Comparison of ENCODE assay signal across 1 cellular context in the genomic region with DNA sequence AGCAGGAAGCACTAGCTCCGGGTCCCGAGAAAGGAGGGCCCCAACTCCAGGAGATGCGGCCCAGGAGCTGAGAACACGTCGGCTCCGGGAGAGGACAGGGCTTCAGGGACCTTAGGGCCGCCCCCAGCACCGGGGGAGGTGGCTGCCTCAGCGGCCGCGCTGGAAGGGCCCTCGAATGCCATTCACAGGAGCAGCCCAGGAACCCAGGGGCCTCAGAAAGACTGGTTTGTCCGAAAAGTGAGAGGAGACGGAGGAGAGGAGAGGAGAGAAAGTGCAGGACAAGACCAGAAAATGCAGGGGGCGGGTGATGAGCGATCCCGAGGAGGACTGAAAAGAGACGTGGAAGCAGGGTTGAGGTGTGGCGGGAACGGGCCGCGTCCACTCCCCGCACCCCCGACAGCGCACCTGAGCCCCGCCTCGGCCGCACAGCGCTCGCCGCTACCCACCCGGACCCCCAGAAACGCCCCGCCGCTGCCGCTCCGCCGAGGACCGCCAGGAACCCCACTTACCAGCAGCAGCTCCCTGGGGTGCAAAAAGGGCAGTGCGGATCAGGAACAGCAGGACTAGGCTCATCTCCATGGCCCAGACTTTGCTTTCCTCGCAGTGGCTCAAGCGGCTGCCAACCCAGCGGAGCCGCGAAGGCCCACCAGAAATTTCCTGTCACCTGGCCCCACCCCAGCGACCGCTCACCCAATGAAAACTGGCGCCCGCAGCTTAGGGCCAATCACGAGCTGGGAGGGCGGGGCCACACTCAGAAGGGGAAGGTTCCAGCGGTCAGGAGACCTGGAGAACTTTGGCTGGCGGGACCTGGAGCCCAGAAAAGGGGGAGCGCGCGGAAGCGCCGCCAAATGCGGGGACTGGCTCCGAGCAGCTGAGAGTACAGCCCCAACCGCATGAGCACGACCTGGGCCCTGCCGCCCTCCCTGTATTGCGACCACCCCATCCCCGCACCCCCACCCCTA.
TF ChIP-seq lines count a peak whose summit lies in the region.

No MANE protein-coding gene starts in this region.

TF ChIP-seq in HepG2, 621 proteins besides CTCF, POLR2A, EP300 and RAD21 (continued from another document and continues in another):
- TF ChIP-seq TFAP4 (IDR thresholded peaks at IDR 0.05; ENCODE audit: borderline replicate concordance, low read depth) = peak; percentile 70; the same call in 1 of the 2 replicates
- TF ChIP-seq PITX1 (CRISPR knock-in tag; IDR thresholded peaks at IDR 0.05) = peak; percentile 44
- TF ChIP-seq RXRA (CRISPR knock-in tag; IDR thresholded peaks at IDR 0.05) = no peak
- TF ChIP-seq ZNF143 (CRISPR knock-in tag; IDR thresholded peaks at IDR 0.05) = no peak
- 0 out of 2 replicates have a peak, but pooled peaks have one; percentile 37 for TF ChIP-seq ZNF616 (CRISPR knock-in tag; IDR thresholded peaks at IDR 0.05; ENCODE audit: low read depth)
- TF ChIP-seq ARNT2 (CRISPR knock-in tag; IDR thresholded peaks at IDR 0.05; ENCODE audit: low read depth) = peak; percentile 63; the same call in 1 of the 2 replicates
- no peak; the same call in 1 of the 2 replicates for TF ChIP-seq MEIS2 (CRISPR knock-in tag; IDR thresholded peaks at IDR 0.05)
- TF ChIP-seq UBTF (CRISPR knock-in tag; IDR thresholded peaks at IDR 0.05) = peak; percentile 59
- TF ChIP-seq ZSCAN5A (CRISPR knock-in tag; IDR thresholded peaks at IDR 0.05; ENCODE audit: borderline replicate concordance) = no peak
- TF ChIP-seq ZBTB7B (CRISPR knock-in tag; IDR thresholded peaks at IDR 0.05) = peak; percentile 54
- peak; percentile 58 for TF ChIP-seq DMAP1 (CRISPR knock-in tag; IDR thresholded peaks at IDR 0.05)
- TF ChIP-seq, protein P1, sequence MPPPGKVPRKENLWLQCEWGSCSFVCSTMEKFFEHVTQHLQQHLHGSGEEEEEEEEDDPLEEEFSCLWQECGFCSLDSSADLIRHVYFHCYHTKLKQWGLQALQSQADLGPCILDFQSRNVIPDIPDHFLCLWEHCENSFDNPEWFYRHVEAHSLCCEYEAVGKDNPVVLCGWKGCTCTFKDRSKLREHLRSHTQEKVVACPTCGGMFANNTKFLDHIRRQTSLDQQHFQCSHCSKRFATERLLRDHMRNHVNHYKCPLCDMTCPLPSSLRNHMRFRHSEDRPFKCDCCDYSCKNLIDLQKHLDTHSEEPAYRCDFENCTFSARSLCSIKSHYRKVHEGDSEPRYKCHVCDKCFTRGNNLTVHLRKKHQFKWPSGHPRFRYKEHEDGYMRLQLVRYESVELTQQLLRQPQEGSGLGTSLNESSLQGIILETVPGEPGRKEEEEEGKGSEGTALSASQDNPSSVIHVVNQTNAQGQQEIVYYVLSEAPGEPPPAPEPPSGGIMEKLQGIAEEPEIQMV (CRISPR knock-in tag; IDR thresholded peaks at IDR 0.05; ENCODE audit: low read depth) = no peak
- TF ChIP-seq ZNF674 (CRISPR knock-in tag; IDR thresholded peaks at IDR 0.05; ENCODE audit: low read depth) = 0 out of 2 replicates have a peak, but pooled peaks have one; percentile 51
- TF ChIP-seq, protein P2, sequence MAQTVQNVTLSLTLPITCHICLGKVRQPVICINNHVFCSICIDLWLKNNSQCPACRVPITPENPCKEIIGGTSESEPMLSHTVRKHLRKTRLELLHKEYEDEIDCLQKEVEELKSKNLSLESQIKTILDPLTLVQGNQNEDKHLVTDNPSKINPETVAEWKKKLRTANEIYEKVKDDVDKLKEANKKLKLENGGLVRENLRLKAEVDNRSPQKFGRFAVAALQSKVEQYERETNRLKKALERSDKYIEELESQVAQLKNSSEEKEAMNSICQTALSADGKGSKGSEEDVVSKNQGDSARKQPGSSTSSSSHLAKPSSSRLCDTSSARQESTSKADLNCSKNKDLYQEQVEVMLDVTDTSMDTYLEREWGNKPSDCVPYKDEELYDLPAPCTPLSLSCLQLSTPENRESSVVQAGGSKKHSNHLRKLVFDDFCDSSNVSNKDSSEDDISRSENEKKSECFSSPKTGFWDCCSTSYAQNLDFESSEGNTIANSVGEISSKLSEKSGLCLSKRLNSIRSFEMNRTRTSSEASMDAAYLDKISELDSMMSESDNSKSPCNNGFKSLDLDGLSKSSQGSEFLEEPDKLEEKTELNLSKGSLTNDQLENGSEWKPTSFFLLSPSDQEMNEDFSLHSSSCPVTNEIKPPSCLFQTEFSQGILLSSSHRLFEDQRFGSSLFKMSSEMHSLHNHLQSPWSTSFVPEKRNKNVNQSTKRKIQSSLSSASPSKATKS (CRISPR knock-in tag; IDR thresholded peaks at IDR 0.05) = no peak
- peak; percentile 80; the same call in 1 of the 2 replicates for TF ChIP-seq ZBTB20 (CRISPR knock-in tag; IDR thresholded peaks at IDR 0.05; ENCODE audit: borderline replicate concordance, low read depth)
- TF ChIP-seq CBX1 (IDR thresholded peaks at IDR 0.05; ENCODE audit: low read depth) = no peak
- peak; percentile 76 for TF ChIP-seq RFX5 (IDR thresholded peaks at IDR 0.05; ENCODE audit: low read depth, low read length)
- TF ChIP-seq ZNF205 (CRISPR knock-in tag; IDR thresholded peaks at IDR 0.05) = no peak
- TF ChIP-seq BORCS8-MEF2B (CRISPR knock-in tag; IDR thresholded peaks at IDR 0.05) = peak; percentile 50; the same call in 1 of the 2 replicates
- 0 out of 2 replicates have a peak, but pooled peaks have one; percentile 40 for TF ChIP-seq ZNF577 (CRISPR knock-in tag; IDR thresholded peaks at IDR 0.05; ENCODE audit: borderline replicate concordance, low read depth)
- TF ChIP-seq, protein P3, sequence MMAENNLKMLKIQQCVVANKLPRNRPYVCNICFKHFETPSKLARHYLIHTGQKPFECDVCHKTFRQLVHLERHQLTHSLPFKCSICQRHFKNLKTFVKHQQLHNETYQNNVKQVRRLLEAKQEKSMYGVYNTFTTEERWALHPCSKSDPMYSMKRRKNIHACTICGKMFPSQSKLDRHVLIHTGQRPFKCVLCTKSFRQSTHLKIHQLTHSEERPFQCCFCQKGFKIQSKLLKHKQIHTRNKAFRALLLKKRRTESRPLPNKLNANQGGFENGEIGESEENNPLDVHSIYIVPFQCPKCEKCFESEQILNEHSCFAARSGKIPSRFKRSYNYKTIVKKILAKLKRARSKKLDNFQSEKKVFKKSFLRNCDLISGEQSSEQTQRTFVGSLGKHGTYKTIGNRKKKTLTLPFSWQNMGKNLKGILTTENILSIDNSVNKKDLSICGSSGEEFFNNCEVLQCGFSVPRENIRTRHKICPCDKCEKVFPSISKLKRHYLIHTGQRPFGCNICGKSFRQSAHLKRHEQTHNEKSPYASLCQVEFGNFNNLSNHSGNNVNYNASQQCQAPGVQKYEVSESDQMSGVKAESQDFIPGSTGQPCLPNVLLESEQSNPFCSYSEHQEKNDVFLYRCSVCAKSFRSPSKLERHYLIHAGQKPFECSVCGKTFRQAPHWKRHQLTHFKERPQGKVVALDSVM (CRISPR knock-in tag; IDR thresholded peaks at IDR 0.05) = peak; percentile 26; the same call in 1 of the 2 replicates
- TF ChIP-seq IKZF5 (CRISPR knock-in tag; IDR thresholded peaks at IDR 0.05) = peak; percentile 22; the same call in 1 of the 2 replicates
- peak; percentile 89 for TF ChIP-seq NFYC (CRISPR knock-in tag; IDR thresholded peaks at IDR 0.05)
- TF ChIP-seq ELF4 (CRISPR knock-in tag; IDR thresholded peaks at IDR 0.05; ENCODE audit: borderline replicate concordance) = peak; percentile 38; the same call in 1 of the 2 replicates
- TF ChIP-seq ZFP82 (CRISPR knock-in tag; IDR thresholded peaks at IDR 0.05; ENCODE audit: borderline replicate concordance) = no peak
- TF ChIP-seq RORA (CRISPR knock-in tag; IDR thresholded peaks at IDR 0.05) = no peak
- TF ChIP-seq KMT2B (CRISPR knock-in tag; IDR thresholded peaks at IDR 0.05) = peak; percentile 21; the same call in 1 of the 2 replicates
- no peak for TF ChIP-seq HNRNPUL1 (IDR thresholded peaks at IDR 0.05; ENCODE audit: low read depth, low read length)
- TF ChIP-seq ZFP91 (CRISPR knock-in tag; IDR thresholded peaks at IDR 0.05; ENCODE audit: borderline replicate concordance) = peak; percentile 72; the same call in 1 of the 2 replicates
- TF ChIP-seq, protein P4, sequence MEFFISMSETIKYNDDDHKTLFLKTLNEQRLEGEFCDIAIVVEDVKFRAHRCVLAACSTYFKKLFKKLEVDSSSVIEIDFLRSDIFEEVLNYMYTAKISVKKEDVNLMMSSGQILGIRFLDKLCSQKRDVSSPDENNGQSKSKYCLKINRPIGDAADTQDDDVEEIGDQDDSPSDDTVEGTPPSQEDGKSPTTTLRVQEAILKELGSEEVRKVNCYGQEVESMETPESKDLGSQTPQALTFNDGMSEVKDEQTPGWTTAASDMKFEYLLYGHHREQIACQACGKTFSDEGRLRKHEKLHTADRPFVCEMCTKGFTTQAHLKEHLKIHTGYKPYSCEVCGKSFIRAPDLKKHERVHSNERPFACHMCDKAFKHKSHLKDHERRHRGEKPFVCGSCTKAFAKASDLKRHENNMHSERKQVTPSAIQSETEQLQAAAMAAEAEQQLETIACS (CRISPR knock-in tag; IDR thresholded peaks at IDR 0.05) = no peak
- TF ChIP-seq ZSCAN25 (CRISPR knock-in tag; IDR thresholded peaks at IDR 0.05) = peak; percentile 88
- no peak for TF ChIP-seq NCOA5 (CRISPR knock-in tag; IDR thresholded peaks at IDR 0.05)
- TF ChIP-seq, protein P5, sequence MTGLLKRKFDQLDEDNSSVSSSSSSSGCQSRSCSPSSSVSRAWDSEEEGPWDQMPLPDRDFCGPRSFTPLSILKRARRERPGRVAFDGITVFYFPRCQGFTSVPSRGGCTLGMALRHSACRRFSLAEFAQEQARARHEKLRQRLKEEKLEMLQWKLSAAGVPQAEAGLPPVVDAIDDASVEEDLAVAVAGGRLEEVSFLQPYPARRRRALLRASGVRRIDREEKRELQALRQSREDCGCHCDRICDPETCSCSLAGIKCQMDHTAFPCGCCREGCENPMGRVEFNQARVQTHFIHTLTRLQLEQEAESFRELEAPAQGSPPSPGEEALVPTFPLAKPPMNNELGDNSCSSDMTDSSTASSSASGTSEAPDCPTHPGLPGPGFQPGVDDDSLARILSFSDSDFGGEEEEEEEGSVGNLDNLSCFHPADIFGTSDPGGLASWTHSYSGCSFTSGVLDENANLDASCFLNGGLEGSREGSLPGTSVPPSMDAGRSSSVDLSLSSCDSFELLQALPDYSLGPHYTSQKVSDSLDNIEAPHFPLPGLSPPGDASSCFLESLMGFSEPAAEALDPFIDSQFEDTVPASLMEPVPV (CRISPR knock-in tag; IDR thresholded peaks at IDR 0.05) = peak; percentile 96
- TF ChIP-seq ETV6 (CRISPR knock-in tag; conservative IDR thresholded peaks at IDR 0.05) = peak; percentile 45; the same call in 1 of the 2 replicates
- peak; percentile 51 for TF ChIP-seq XRCC5 (optimal IDR thresholded peaks at IDR 0.05; ENCODE audit: low read length)
